Comparison of ENCODE assay signal across 11 cellular contexts in the genomic region with DNA sequence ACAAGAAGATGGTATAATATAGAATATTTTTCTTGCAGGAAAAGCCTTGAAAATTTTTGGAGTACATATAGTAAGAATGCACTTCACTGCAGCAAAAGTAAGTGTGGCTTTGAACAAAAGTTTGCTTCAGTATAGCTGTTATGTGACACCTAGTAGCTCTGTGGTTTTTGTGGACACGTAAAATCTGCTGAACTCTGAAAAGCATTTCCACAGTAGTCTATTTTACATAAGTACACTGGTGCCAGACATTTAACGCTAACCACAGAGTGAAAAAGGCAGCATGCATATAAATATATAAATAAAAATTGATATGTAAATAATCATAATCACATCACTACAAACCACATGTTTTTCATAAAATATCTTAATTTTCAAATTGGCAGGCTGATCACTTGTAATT. TPM values are rescaled to one million over a fixed set of nuclear protein-coding genes. Genes with fewer than 3 reads are reported as not detected.
DNase-seq lines count a peak whose midpoint lies in the region; ATAC-seq and TF ChIP-seq lines count a peak whose summit lies in the region.
"Had no signal": no experiment of that assay in that cellular context is flagged by ENCODE, and none has a peak within 500 bp of the region (broad histone marks: within the 10 kb centered on the region; RNA-seq: fewer than 3 reads in every experiment).

No MANE protein-coding gene starts in this region.

- DNase-seq in GM13977 (ENCODE audit: low spot score) = peak; percentile 45
- DNase-seq in RPMI8226 = peak; percentile 61
- DNase-seq in stimulated activated naive CD4-positive, alpha-beta T cell treated with Interleukin-2 at 50 U/mL for 16 hours (lab: John Stamatoyannopoulos, UW) = no peak
- no peak for DNase-seq in AG08395 (ENCODE audit: low spot score)
- DNase-seq in NCI-H2227 treated with DMSO at 0.1 percent for 48 hours (lab: John Stamatoyannopoulos, UW) = no peak
- no peak for DNase-seq in ascending aorta (ENCODE audit: low spot score in 2 of 2)
- DNase-seq: NCI-H2029 treated with DMSO at 0.1 percent for 48 hours had no signal

- H3K36me3 ChIP-seq in ascending aorta = no peaks in the 10 kb centered on the region

- in situ Hi-C loops in GM13977 (cut with MboI; ENCODE audit: low pct_unique_long_range_greater_than_20kb, low sequenced_read_pairs, unreplicated experiment) = loop anchor here (25.0 kb wide), 2 partner anchors 257 to 657 kb away; no protein-coding TSS in a partner anchor

- H3K27me3 ChIP-seq in ascending aorta = no peaks in the 10 kb centered on the region

- no peaks in the 10 kb centered on the region for H3K9me3 ChIP-seq in ascending aorta

- H3K4me3 ChIP-seq in ascending aorta = no peak overlapping the region

- no peaks in the 10 kb centered on the region for H3K4me1 ChIP-seq in ascending aorta

- TF ChIP-seq CTCF in GM13977 (IDR thresholded peaks at IDR 0.05; ENCODE audit: extremely low read depth, insufficient read depth, missing control alignments) (no peak), ascending aorta (IDR thresholded peaks at IDR 0.05) (no peak)

- ATAC-seq in GM19467 (IDR thresholded peaks at IDR 0.05; ENCODE audit: unreplicated experiment) (peak; percentile 92), HG03066 (IDR thresholded peaks at IDR 0.05; ENCODE audit: low read depth, unreplicated experiment) (peak; percentile 99)
- ATAC-seq: left lobe of liver had no signal

- H3K27ac ChIP-seq in ascending aorta = no peak overlapping the region
- H3K27ac ChIP-seq: C4-2B had no signal

- intact Hi-C loops in ascending aorta (cut with DNase I) = no loop called here

RNA-seq across cellular contexts. Expression of gene CGGBP1, which starts 39.8 kb away (rescaled TPM):
- total RNA-seq in ascending aorta = 49.5 TPM

RNA-seq across cellular contexts. Expression of gene ZNF654, which starts 40.0 kb away (rescaled TPM):
- total RNA-seq in ascending aorta = 2.3 TPM

Comparison
In these comparisons a context has a peak if more than half of its experiments do, and no peak if none do; other contexts are left out.
1. DNase-seq: peak in GM13977 (single experiment) and RPMI8226 (single experiment); none in stimulated activated naive CD4-positive, alpha-beta T cell treated with Interleukin-2 at 50 U/mL for 16 hours (single experiment), AG08395 (single experiment), NCI-H2227 treated with DMSO at 0.1 percent for 48 hours (single experiment) and ascending aorta (0 of 2).